Comparison of ENCODE assay signal across 1 cellular context in genomic region chr13:96994030-96994848, GRCh38.
TF ChIP-seq lines count a peak whose summit lies in the region.

Gene OXGR1 (minus strand): TSS chr13:96994476. CDS start chr13:96987759, 6,717 bp downstream.

TF ChIP-seq in HEK293, 187 proteins besides CTCF, POLR2A, EP300 and RAD21 (continued from another document and continues in another):
- TF ChIP-seq, protein P1, sequence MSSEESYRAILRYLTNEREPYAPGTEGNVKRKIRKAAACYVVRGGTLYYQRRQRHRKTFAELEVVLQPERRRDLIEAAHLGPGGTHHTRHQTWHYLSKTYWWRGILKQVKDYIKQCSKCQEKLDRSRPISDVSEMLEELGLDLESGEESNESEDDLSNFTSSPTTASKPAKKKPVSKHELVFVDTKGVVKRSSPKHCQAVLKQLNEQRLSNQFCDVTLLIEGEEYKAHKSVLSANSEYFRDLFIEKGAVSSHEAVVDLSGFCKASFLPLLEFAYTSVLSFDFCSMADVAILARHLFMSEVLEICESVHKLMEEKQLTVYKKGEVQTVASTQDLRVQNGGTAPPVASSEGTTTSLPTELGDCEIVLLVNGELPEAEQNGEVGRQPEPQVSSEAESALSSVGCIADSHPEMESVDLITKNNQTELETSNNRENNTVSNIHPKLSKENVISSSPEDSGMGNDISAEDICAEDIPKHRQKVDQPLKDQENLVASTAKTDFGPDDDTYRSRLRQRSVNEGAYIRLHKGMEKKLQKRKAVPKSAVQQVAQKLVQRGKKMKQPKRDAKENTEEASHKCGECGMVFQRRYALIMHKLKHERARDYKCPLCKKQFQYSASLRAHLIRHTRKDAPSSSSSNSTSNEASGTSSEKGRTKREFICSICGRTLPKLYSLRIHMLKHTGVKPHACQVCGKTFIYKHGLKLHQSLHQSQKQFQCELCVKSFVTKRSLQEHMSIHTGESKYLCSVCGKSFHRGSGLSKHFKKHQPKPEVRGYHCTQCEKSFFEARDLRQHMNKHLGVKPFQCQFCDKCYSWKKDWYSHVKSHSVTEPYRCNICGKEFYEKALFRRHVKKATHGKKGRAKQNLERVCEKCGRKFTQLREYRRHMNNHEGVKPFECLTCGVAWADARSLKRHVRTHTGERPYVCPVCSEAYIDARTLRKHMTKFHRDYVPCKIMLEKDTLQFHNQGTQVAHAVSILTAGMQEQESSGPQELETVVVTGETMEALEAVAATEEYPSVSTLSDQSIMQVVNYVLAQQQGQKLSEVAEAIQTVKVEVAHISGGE (tag by site-specific recombination; conservative IDR thresholded peaks at IDR 0.05; ENCODE audit: low read depth) = no peak
- no peak for TF ChIP-seq ZNF626 (tag by site-specific recombination; IDR thresholded peaks at IDR 0.05)
- TF ChIP-seq ZNF292 (tag by site-specific recombination; IDR thresholded peaks at IDR 0.05; ENCODE audit: borderline replicate concordance, low read depth) = no peak
- TF ChIP-seq, protein P2, sequence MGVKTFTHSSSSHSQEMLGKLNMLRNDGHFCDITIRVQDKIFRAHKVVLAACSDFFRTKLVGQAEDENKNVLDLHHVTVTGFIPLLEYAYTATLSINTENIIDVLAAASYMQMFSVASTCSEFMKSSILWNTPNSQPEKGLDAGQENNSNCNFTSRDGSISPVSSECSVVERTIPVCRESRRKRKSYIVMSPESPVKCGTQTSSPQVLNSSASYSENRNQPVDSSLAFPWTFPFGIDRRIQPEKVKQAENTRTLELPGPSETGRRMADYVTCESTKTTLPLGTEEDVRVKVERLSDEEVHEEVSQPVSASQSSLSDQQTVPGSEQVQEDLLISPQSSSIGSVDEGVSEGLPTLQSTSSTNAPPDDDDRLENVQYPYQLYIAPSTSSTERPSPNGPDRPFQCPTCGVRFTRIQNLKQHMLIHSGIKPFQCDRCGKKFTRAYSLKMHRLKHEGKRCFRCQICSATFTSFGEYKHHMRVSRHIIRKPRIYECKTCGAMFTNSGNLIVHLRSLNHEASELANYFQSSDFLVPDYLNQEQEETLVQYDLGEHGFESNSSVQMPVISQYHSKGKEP (tag by site-specific recombination; IDR thresholded peaks at IDR 0.05) = no peak
- peak; percentile 95 for TF ChIP-seq ZNF335 (tag by site-specific recombination; conservative IDR thresholded peaks at IDR 0.05)
- no peak for TF ChIP-seq ZNF311 (tag by site-specific recombination; IDR thresholded peaks at IDR 0.05; ENCODE audit: borderline replicate concordance)
- TF ChIP-seq ZNF544 (tag by site-specific recombination; IDR thresholded peaks at IDR 0.05) = no peak
- TF ChIP-seq ZBTB1 (tag by site-specific recombination; IDR thresholded peaks at IDR 0.05) = no peak
- TF ChIP-seq, protein P3, sequence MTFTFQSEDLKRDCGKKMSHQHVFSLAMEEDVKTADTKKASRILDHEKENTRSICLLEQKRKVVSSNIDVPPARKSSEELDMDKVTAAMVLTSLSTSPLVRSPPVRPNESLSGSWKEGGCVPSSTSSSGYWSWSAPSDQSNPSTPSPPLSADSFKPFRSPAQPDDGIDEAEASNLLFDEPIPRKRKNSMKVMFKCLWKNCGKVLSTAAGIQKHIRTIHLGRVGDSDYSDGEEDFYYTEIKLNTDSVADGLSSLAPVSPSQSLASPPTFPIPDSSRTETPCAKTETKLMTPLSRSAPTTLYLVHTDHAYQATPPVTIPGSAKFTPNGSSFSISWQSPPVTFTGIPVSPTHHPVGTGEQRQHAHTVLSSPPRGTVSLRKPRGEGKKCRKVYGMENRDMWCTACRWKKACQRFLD (tag by site-specific recombination; IDR thresholded peaks at IDR 0.05) = no peak
- TF ChIP-seq TCF7L2 (IDR thresholded peaks at IDR 0.05; ENCODE audit: borderline replicate concordance, low read depth, low read length) = no peak
- TF ChIP-seq ZNF18 (tag by site-specific recombination; IDR thresholded peaks at IDR 0.05) = no peak
- peak; percentile 17; the same call in 1 of the 2 replicates for TF ChIP-seq ZNF324 (tag by site-specific recombination; IDR thresholded peaks at IDR 0.05)
- no peak for TF ChIP-seq ZNF660 (tag by site-specific recombination; IDR thresholded peaks at IDR 0.05)
- TF ChIP-seq ZNF221 (tag by site-specific recombination; IDR thresholded peaks at IDR 0.05; ENCODE audit: borderline replicate concordance) = no peak
- no peak for TF ChIP-seq ZNF211 (tag by site-specific recombination; IDR thresholded peaks at IDR 0.05; ENCODE audit: low read depth)
- no peak for TF ChIP-seq ZNF837 (tag by site-specific recombination; IDR thresholded peaks at IDR 0.05)
- TF ChIP-seq ZNF768 (tag by site-specific recombination; IDR thresholded peaks at IDR 0.05) = no peak
- TF ChIP-seq, protein P4, sequence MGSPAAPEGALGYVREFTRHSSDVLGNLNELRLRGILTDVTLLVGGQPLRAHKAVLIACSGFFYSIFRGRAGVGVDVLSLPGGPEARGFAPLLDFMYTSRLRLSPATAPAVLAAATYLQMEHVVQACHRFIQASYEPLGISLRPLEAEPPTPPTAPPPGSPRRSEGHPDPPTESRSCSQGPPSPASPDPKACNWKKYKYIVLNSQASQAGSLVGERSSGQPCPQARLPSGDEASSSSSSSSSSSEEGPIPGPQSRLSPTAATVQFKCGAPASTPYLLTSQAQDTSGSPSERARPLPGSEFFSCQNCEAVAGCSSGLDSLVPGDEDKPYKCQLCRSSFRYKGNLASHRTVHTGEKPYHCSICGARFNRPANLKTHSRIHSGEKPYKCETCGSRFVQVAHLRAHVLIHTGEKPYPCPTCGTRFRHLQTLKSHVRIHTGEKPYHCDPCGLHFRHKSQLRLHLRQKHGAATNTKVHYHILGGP (tag by site-specific recombination; IDR thresholded peaks at IDR 0.05) = no peak
- TF ChIP-seq ZNF701 (tag by site-specific recombination; IDR thresholded peaks at IDR 0.05) = no peak
- no peak for TF ChIP-seq ZNF2 (tag by site-specific recombination; IDR thresholded peaks at IDR 0.05)
- TF ChIP-seq ZNF610 (tag by site-specific recombination; IDR thresholded peaks at IDR 0.05; ENCODE audit: borderline replicate concordance) = no peak
- TF ChIP-seq ZNF37A (tag by site-specific recombination; IDR thresholded peaks at IDR 0.05) = no peak
- peak; percentile 87 for TF ChIP-seq ZBTB26 (tag by site-specific recombination; optimal IDR thresholded peaks at IDR 0.05)
- no peak for TF ChIP-seq ATF2 (tag by site-specific recombination; IDR thresholded peaks at IDR 0.05; ENCODE audit: low read depth)
- TF ChIP-seq, protein P5, sequence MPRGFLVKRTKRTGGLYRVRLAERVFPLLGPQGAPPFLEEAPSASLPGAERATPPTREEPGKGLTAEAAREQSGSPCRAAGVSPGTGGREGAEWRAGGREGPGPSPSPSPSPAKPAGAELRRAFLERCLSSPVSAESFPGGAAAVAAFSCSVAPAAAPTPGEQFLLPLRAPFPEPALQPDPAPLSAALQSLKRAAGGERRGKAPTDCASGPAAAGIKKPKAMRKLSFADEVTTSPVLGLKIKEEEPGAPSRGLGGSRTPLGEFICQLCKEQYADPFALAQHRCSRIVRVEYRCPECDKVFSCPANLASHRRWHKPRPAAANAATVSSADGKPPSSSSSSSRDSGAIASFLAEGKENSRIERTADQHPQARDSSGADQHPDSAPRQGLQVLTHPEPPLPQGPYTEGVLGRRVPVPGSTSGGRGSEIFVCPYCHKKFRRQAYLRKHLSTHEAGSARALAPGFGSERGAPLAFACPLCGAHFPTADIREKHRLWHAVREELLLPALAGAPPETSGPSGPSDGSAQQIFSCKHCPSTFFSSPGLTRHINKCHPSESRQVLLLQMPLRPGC (tag by site-specific recombination; IDR thresholded peaks at IDR 0.05) = 0 out of 2 replicates have a peak, but pooled peaks have one; percentile 23
- TF ChIP-seq, protein P6, sequence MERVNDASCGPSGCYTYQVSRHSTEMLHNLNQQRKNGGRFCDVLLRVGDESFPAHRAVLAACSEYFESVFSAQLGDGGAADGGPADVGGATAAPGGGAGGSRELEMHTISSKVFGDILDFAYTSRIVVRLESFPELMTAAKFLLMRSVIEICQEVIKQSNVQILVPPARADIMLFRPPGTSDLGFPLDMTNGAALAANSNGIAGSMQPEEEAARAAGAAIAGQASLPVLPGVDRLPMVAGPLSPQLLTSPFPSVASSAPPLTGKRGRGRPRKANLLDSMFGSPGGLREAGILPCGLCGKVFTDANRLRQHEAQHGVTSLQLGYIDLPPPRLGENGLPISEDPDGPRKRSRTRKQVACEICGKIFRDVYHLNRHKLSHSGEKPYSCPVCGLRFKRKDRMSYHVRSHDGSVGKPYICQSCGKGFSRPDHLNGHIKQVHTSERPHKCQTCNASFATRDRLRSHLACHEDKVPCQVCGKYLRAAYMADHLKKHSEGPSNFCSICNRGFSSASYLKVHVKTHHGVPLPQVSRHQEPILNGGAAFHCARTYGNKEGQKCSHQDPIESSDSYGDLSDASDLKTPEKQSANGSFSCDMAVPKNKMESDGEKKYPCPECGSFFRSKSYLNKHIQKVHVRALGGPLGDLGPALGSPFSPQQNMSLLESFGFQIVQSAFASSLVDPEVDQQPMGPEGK (tag by site-specific recombination; IDR thresholded peaks at IDR 0.05) = peak; percentile 44; the same call in 1 of the 2 replicates
- peak; percentile 73 for TF ChIP-seq ZBTB20 (tag by site-specific recombination; IDR thresholded peaks at IDR 0.05)
- no peak for TF ChIP-seq ZNF529 (tag by site-specific recombination; IDR thresholded peaks at IDR 0.05; ENCODE audit: insufficient replicate concordance)
- peak; percentile 51 for TF ChIP-seq ZFHX2 (tag by site-specific recombination; conservative IDR thresholded peaks at IDR 0.05)
- no peak for TF ChIP-seq KLF7 (tag by site-specific recombination; IDR thresholded peaks at IDR 0.05; ENCODE audit: borderline replicate concordance)
- TF ChIP-seq, protein P7, sequence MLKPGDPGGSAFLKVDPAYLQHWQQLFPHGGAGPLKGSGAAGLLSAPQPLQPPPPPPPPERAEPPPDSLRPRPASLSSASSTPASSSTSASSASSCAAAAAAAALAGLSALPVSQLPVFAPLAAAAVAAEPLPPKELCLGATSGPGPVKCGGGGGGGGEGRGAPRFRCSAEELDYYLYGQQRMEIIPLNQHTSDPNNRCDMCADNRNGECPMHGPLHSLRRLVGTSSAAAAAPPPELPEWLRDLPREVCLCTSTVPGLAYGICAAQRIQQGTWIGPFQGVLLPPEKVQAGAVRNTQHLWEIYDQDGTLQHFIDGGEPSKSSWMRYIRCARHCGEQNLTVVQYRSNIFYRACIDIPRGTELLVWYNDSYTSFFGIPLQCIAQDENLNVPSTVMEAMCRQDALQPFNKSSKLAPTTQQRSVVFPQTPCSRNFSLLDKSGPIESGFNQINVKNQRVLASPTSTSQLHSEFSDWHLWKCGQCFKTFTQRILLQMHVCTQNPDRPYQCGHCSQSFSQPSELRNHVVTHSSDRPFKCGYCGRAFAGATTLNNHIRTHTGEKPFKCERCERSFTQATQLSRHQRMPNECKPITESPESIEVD (tag by site-specific recombination; IDR thresholded peaks at IDR 0.05) = no peak
- TF ChIP-seq ZNF354C (tag by site-specific recombination; IDR thresholded peaks at IDR 0.05; ENCODE audit: borderline replicate concordance, low read depth) = no peak
- TF ChIP-seq ZNF596 (tag by site-specific recombination; IDR thresholded peaks at IDR 0.05) = no peak
- TF ChIP-seq KLF10 (tag by site-specific recombination; IDR thresholded peaks at IDR 0.05) = no peak
- peak; percentile 45; the same call in 1 of the 2 replicates for TF ChIP-seq ZBTB8A (tag by site-specific recombination; IDR thresholded peaks at IDR 0.05)
- no peak for TF ChIP-seq ZNF114 (tag by site-specific recombination; IDR thresholded peaks at IDR 0.05)
- TF ChIP-seq ZNF248 (tag by site-specific recombination; IDR thresholded peaks at IDR 0.05) = no peak
- no peak for TF ChIP-seq MZF1 (tag by site-specific recombination; IDR thresholded peaks at IDR 0.05; ENCODE audit: borderline replicate concordance)
- no peak for TF ChIP-seq ZNF132 (tag by site-specific recombination; IDR thresholded peaks at IDR 0.05; ENCODE audit: borderline replicate concordance)
- no peak for TF ChIP-seq ZNF366 (tag by site-specific recombination; conservative IDR thresholded peaks at IDR 0.05)
- no peak for TF ChIP-seq ZNF521 (tag by site-specific recombination; IDR thresholded peaks at IDR 0.05)
- TF ChIP-seq ZNF707 (tag by site-specific recombination; IDR thresholded peaks at IDR 0.05) = no peak
- 0 out of 2 replicates have a peak, but pooled peaks have one; percentile 40 for TF ChIP-seq ZNF600 (tag by site-specific recombination; IDR thresholded peaks at IDR 0.05)
- no peak for TF ChIP-seq ZNF624 (tag by site-specific recombination; IDR thresholded peaks at IDR 0.05)
- TF ChIP-seq ZNF473 (tag by site-specific recombination; IDR thresholded peaks at IDR 0.05) = no peak
